ENCODE assay signal across 18 cellular contexts in genomic region chr4:184573701-184574100, GRCh38.
DNase-seq lines count a peak whose midpoint lies in the region; ATAC-seq and TF ChIP-seq lines count a peak whose summit lies in the region.
"Had no signal": no experiment of that assay in that cellular context is flagged by ENCODE, and none has a peak within 500 bp of the region (broad histone marks: within the 10 kb centered on the region; RNA-seq: fewer than 3 reads in every experiment).

No MANE protein-coding gene starts in this region.

- H3K4me3 Mint-ChIP-seq in activated T-cell treated with anti-CD3 and anti-CD28 coated beads, Interleukin-2, amount 50 U/mL, for 72 hours, result peak overlapping the region; percentile 23 to 78
- peak overlapping the region; percentile 24 for H3K4me3 Mint-ChIP-seq in activated T-helper 2 cell treated with anti-CD3 and anti-CD28 coated beads, Interferon-gamma antibody, Interleukin-2, Interleukin-4, amounts not matched to agents 10 μg/mL and 5 μg/mL and 100 μg/mL, durations not matched to agents 14 hours and 24 hours and 36 hours (ENCODE audit: low read depth)
- H3K4me3 Mint-ChIP-seq: CD4-positive, CD25-positive, alpha-beta regulatory T cell; GM23338 had no signal

- CTCF ChIA-PET in HEK293 (lab: Yijun Ruan, JAX), result interaction anchor here (0.6 to 0.7 kb wide), 2 partner anchors 522 to 984 kb away, joined by 3 read pairs; no protein-coding TSS in a partner anchor

- H3K36me3 Mint-ChIP-seq in activated T-cell treated with anti-CD3 and anti-CD28 coated beads, Interleukin-2, amount 50 U/mL, for 72 hours (ENCODE audit: insufficient read depth in 2 of 2), result peaks cover 3 to 6% of the 10 kb centered on the region in 2 donors
- H3K36me3 Mint-ChIP-seq in activated T-helper 2 cell treated with anti-CD3 and anti-CD28 coated beads, Interferon-gamma antibody, Interleukin-2, Interleukin-4, amounts not matched to agents 10 μg/mL and 5 μg/mL and 100 μg/mL, durations not matched to agents 14 hours and 24 hours and 36 hours (ENCODE audit: low read depth), result peaks cover 7% of the 10 kb centered on the region
- H3K36me3 Mint-ChIP-seq: CD4-positive, CD25-positive, alpha-beta regulatory T cell had no signal

- no peaks in the 10 kb centered on the region for H3K9me3 ChIP-seq in HEK293 (ENCODE audit: control insufficient read depth, insufficient read depth, low read depth, low read length)
- no peaks in the 10 kb centered on the region for H3K9me3 ChIP-seq in esophagus squamous epithelium

- H3K27ac Mint-ChIP-seq in activated T-cell treated with anti-CD3 and anti-CD28 coated beads, Interleukin-2, amount 50 U/mL, for 72 hours, result peak overlapping the region; percentile 95
- H3K27ac Mint-ChIP-seq in activated T-helper 2 cell treated with anti-CD3 and anti-CD28 coated beads, Interferon-gamma antibody, Interleukin-2, Interleukin-4, amounts not matched to agents 10 μg/mL and 5 μg/mL and 100 μg/mL, durations not matched to agents 14 hours and 24 hours and 36 hours, result peak overlapping the region; percentile 95
- H3K27ac Mint-ChIP-seq: CD4-positive, CD25-positive, alpha-beta regulatory T cell; GM23338 had no signal

- no peaks in the 10 kb centered on the region for H3K27me3 ChIP-seq in esophagus squamous epithelium

- POLR2A ChIA-PET in HEK293 (lab: Yijun Ruan, JAX), result no interaction called here

- TF ChIP-seq POLR2A in esophagus squamous epithelium (IDR thresholded peaks at IDR 0.05), result no peak

- no peak for DNase-seq in activated T-cell treated with anti-CD3 and anti-CD28 coated beads, Interleukin-2, amount 50 U/mL, for 72 hours
- DNase-seq in activated T-cell treated with anti-CD3 and anti-CD28 coated beads, Interleukin-2, amount 50 U/mL, for 48 hours, result no peak
- no peak for DNase-seq in activated T-helper 2 cell treated with anti-CD3 and anti-CD28 coated beads, Interferon-gamma antibody, Interleukin-2, Interleukin-4, amounts not matched to agents 10 μg/mL and 5 μg/mL and 100 μg/mL, durations not matched to agents 14 hours and 24 hours and 36 hours (ENCODE audit: low spot score)
- DNase-seq in glomerular endothelial cell (ENCODE audit: extremely low read depth, low read depth, low spot score), result peak; percentile 65
- no peak for DNase-seq in occipital lobe (lab: John Stamatoyannopoulos, UW)
- no peak for DNase-seq in esophagus squamous epithelium (lab: John Stamatoyannopoulos, UW)
- DNase-seq: AML-193; DMS53; KBM-7; NCI-H146; NCI-H2081 treated with DMSO at 0.1 percent for 48 hours; NCI-H2227 treated with DMSO at 0.1 percent for 48 hours; NCI-H526; NK-92 treated with Interleukin-12 subunit alpha and Interleukin-12 subunit beta, amount 100 ng/mL, for 24 hours had no signal

- H3K36me3 ChIP-seq in HEK293 (ENCODE audit: control insufficient read depth in 2 of 2, insufficient read depth in 1 of 2, low read length in 2 of 2), result no peaks in the 10 kb centered on the region
- H3K36me3 ChIP-seq in esophagus squamous epithelium, result no peaks in the 10 kb centered on the region

- H3K27me3 Mint-ChIP-seq in activated T-cell treated with anti-CD3 and anti-CD28 coated beads, Interleukin-2, amount 50 U/mL, for 72 hours (ENCODE audit: low read depth), result no peaks in the 10 kb centered on the region
- H3K27me3 Mint-ChIP-seq in activated T-helper 2 cell treated with anti-CD3 and anti-CD28 coated beads, Interferon-gamma antibody, Interleukin-2, Interleukin-4, amounts not matched to agents 10 μg/mL and 5 μg/mL and 100 μg/mL, durations not matched to agents 14 hours and 24 hours and 36 hours (ENCODE audit: low read depth), result no peaks in the 10 kb centered on the region
- H3K27me3 Mint-ChIP-seq: CD4-positive, CD25-positive, alpha-beta regulatory T cell had no signal

- TF ChIP-seq CTCF in HEK293 (tag by site-specific recombination; IDR thresholded peaks at IDR 0.05), result no peak
- TF ChIP-seq CTCF in esophagus squamous epithelium (IDR thresholded peaks at IDR 0.05), result no peak

- H3K27ac ChIP-seq in HEK293 (ENCODE audit: extremely low read depth, low read depth, low read length) (no peak overlapping the region), esophagus squamous epithelium (no peak overlapping the region)

- H3K4me1 ChIP-seq in HEK293 (ENCODE audit: control insufficient read depth, insufficient read depth, low read length) (0 out of 2 replicates have a peak, but pooled peaks cover under 1% of the 10 kb centered on the region), esophagus squamous epithelium (no peaks in the 10 kb centered on the region)

- H3K4me1 Mint-ChIP-seq in activated T-cell treated with anti-CD3 and anti-CD28 coated beads, Interleukin-2, amount 50 U/mL, for 72 hours (ENCODE audit: low read depth), result peaks cover 22% of the 10 kb centered on the region
- peaks cover 22% of the 10 kb centered on the region for H3K4me1 Mint-ChIP-seq in activated T-helper 2 cell treated with anti-CD3 and anti-CD28 coated beads, Interferon-gamma antibody, Interleukin-2, Interleukin-4, amounts not matched to agents 10 μg/mL and 5 μg/mL and 100 μg/mL, durations not matched to agents 14 hours and 24 hours and 36 hours (ENCODE audit: low read depth)

- no peak overlapping the region for H3K4me3 ChIP-seq in HEK293 (ENCODE audit: low read depth, low read length)
- no peak overlapping the region for H3K4me3 ChIP-seq in esophagus squamous epithelium
- H3K4me3 ChIP-seq: GM23338 had no signal

- peak; percentile 57 to 71 for ATAC-seq in activated T-cell treated with anti-CD3 and anti-CD28 coated beads, Interleukin-2, amount 50 U/mL, for 72 hours (replicated peaks in 1 of 2)
- no peak for ATAC-seq in HG03469 (IDR thresholded peaks at IDR 0.05; ENCODE audit: unreplicated experiment)
- ATAC-seq: GM23338 had no signal

- peaks cover 0 to 3% of the 10 kb centered on the region in 2 donors for H3K9me3 Mint-ChIP-seq in activated T-cell treated with anti-CD3 and anti-CD28 coated beads, Interleukin-2, amount 50 U/mL, for 72 hours
- peaks cover 8% of the 10 kb centered on the region for H3K9me3 Mint-ChIP-seq in activated T-helper 2 cell treated with anti-CD3 and anti-CD28 coated beads, Interferon-gamma antibody, Interleukin-2, Interleukin-4, amounts not matched to agents 10 μg/mL and 5 μg/mL and 100 μg/mL, durations not matched to agents 14 hours and 24 hours and 36 hours
- H3K9me3 Mint-ChIP-seq: GM23338 had no signal

- intact Hi-C loops in activated T-helper 2 cell treated with anti-CD3 and anti-CD28 coated beads, Interferon-gamma antibody, Interleukin-2, Interleukin-4, amounts not matched to agents 10 μg/mL and 5 μg/mL and 100 μg/mL, durations not matched to agents 14 hours and 24 hours and 36 hours (cut with micrococcal nuclease), result loop anchor here (1.0 to 10.0 kb wide), 6 partner anchors 75 to 291 kb away; partner anchors contain the start of genes ACSL1, CASP3, IRF2 and PRIMPOL
- intact Hi-C loops in esophagus squamous epithelium (cut with DNase I), result no loop called here

- 54 to 65% methylated on average over 2 of the region's 2 CpGs for WGBS in esophagus squamous epithelium, 2 donors

TF ChIP-seq in HEK293, 187 proteins besides CTCF, POLR2A, EP300 and RAD21:
- TF ChIP-seq ZNF558 (tag by site-specific recombination; IDR thresholded peaks at IDR 0.05) (peak; percentile 88), ZNF184 (tag by site-specific recombination; IDR thresholded peaks at IDR 0.05) (no peak)
